In the genomic region with DNA sequence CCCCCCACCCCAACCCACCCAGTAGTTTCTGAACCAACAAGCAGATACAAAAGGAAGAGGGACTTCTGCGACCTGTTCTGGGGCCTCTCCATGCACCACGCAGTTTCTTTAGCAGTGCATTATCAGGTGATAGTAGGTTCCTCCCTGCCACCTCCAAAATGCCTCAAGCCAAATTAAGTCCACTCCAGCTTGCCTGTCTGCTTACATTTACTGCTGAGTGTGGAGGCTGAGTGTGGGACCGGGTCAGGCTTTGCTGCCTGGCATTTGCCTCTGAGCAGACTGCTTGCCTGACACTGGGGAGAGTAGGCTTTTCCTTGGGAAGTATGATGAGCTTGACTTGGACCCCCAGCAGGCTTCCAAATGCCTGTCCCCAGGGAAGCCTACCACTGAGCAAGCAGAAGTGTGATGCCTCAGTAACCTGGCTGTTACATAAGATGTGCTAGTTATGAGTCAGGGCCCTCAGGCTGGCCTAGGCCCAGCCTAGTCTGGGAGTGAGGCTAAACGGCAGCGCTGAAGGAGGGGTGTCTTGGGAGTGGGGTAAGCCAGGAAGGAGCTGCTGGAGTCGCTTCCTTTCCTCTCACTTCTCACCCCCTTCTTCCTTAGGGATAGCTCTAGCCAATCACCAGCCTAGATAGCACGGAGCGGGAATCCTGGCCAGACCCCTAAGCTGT, we compare ENCODE assay signal across 9 cellular contexts. TPM values are rescaled to one million over a fixed set of nuclear protein-coding genes. Genes with fewer than 3 reads are reported as not detected.
DNase-seq lines count a peak whose midpoint lies in the region; ATAC-seq and TF ChIP-seq lines count a peak whose summit lies in the region.
"Had no signal": no experiment of that assay in that cellular context is flagged by ENCODE, and none has a peak within 500 bp of the region (broad histone marks: within the 10 kb centered on the region; RNA-seq: fewer than 3 reads in every experiment).

No MANE protein-coding gene starts in this region.

- H3K4me3 ChIP-seq in mammary epithelial cell (replicated peaks in 1 of 3; ENCODE audit: insufficient read depth in 1 of 3, low read depth in 2 of 3, low read length in 3 of 3) (no peak overlapping the region), MM.1S (ENCODE audit: low read length) (no peak overlapping the region)
- H3K4me3 ChIP-seq: BLaER1 had no signal

- no peak overlapping the region for H3K4me3 Mint-ChIP-seq in H9

- CTCF ChIA-PET in mammary epithelial cell (lab: Charles Lee; ENCODE audit: low non-redundant PET) = interaction anchor here (0.6 to 0.7 kb wide), 2 partner anchors 9 kb away, joined by 3 to 4 read pairs; a partner anchor contains a TSS

- H3K23me2 ChIP-seq in H9 (ENCODE audit: insufficient read length, low read depth, low read length, poor library complexity, severe bottlenecking) = no peaks in the 10 kb centered on the region

- BruUV-seq in mammary epithelial cell (replicated peaks; lab: Mats Ljungman, UMichigan) = no TSS peak

- peaks cover under 1% of the 10 kb centered on the region; the same call in 1 of the 2 replicates for H3K27me3 Mint-ChIP-seq in H9 (ENCODE audit: low read depth)

- no peak overlapping the region for H2BK20ac ChIP-seq in H9 (ENCODE audit: low read depth, low read length, poor library complexity, severe bottlenecking)

- no peaks in the 10 kb centered on the region for H3K79me1 ChIP-seq in H9 (ENCODE audit: insufficient read depth, low read depth, low read length, poor library complexity, severe bottlenecking)

- no peak overlapping the region for H2BK5ac ChIP-seq in H9 (ENCODE audit: insufficient read length, low read length)

- H2AK5ac ChIP-seq in H9 (ENCODE audit: insufficient read length, low read length) = no peak overlapping the region

- peak; percentile 73 for ATAC-seq in HG02759 (IDR thresholded peaks at IDR 0.05; ENCODE audit: unreplicated experiment)
- peak; percentile 43 for ATAC-seq in left lobe of liver
- ATAC-seq in GM21423 (IDR thresholded peaks at IDR 0.05; ENCODE audit: unreplicated experiment) = no peak

- no peaks in the 10 kb centered on the region for H3K27me3 ChIP-seq in mammary epithelial cell (ENCODE audit: insufficient read depth, low read length)
- no peaks in the 10 kb centered on the region for H3K27me3 ChIP-seq in H9 (ENCODE audit: insufficient read depth, low read length)
- H3K27me3 ChIP-seq in MM.1S (replicated peaks; ENCODE audit: insufficient read depth, low read length) = no peaks in the 10 kb centered on the region

- no peak overlapping the region for H3K27ac Mint-ChIP-seq in H9

- H2AFZ ChIP-seq in mammary epithelial cell (ENCODE audit: low read depth, low read length) = no peak overlapping the region
- H2AFZ ChIP-seq in H9 (ENCODE audit: low read length) = no peak overlapping the region
- H2AFZ ChIP-seq in MM.1S (ENCODE audit: low read length) = no peak overlapping the region

- H3F3A ChIP-seq in MM.1S (ENCODE audit: insufficient read depth, low read length) = no peaks in the 10 kb centered on the region

- dilution Hi-C loops in mammary epithelial cell (cut with HindIII; ENCODE audit: low sequenced_read_pairs) = no loop called here

- H4K91ac ChIP-seq in H9 (ENCODE audit: insufficient read length, low read depth, low read length) = no peak overlapping the region

- H4K5ac ChIP-seq in H9 (ENCODE audit: insufficient read length, low read depth, low read length) = no peak overlapping the region

- H3K23ac ChIP-seq in H9 (ENCODE audit: insufficient read length, low read depth, low read length) = no peak overlapping the region

- H3K4me1 ChIP-seq in mammary epithelial cell (ENCODE audit: insufficient read depth, low read length) = peaks cover 2% of the 10 kb centered on the region
- no peaks in the 10 kb centered on the region for H3K4me1 ChIP-seq in H9 (ENCODE audit: insufficient read depth, low read length)
- no peaks in the 10 kb centered on the region for H3K4me1 ChIP-seq in MM.1S (ENCODE audit: low read length)

- H3K9me3 Mint-ChIP-seq in H9 = peaks cover 0 to 36% of the 10 kb centered on the region in 2 experiments; a peak in 2 of 5 replicates

- no peaks in the 10 kb centered on the region for H3K36me3 Mint-ChIP-seq in H9 (ENCODE audit: insufficient read depth in 1 of 3, low read depth in 3 of 3)

- peak; percentile 37 for DNase-seq in ACHN
- peak; percentile 42 for DNase-seq in mammary epithelial cell
- no peak for DNase-seq in left lobe of liver (ENCODE audit: low spot score)
- no peak for DNase-seq in H9
- no peak for DNase-seq in effector CD4-positive, alpha-beta T cell
- no peak for DNase-seq in MM.1S

- H3K36me3 ChIP-seq in mammary epithelial cell (ENCODE audit: insufficient read depth, low read length) (no peaks in the 10 kb centered on the region), MM.1S (replicated peaks; ENCODE audit: insufficient read depth, low read length) (no peaks in the 10 kb centered on the region)
- H3K36me3 ChIP-seq: BLaER1 had no signal

- H3K9ac ChIP-seq in mammary epithelial cell (ENCODE audit: insufficient read depth, low read length) = no peak overlapping the region
- no peak overlapping the region for H3K9ac ChIP-seq in H9 (ENCODE audit: extremely low read depth, insufficient read length, low read length)
- H3K9ac ChIP-seq in MM.1S (ENCODE audit: low read length) = no peak overlapping the region
- H3K9ac ChIP-seq: BLaER1 had no signal

- H3K56ac ChIP-seq in H9 (ENCODE audit: insufficient read length, low read depth, low read length) = no peak overlapping the region

- H3K79me2 ChIP-seq in mammary epithelial cell (ENCODE audit: insufficient read depth, low read length) (no peaks in the 10 kb centered on the region), H9 (ENCODE audit: insufficient read depth, low read length) (no peaks in the 10 kb centered on the region), MM.1S (ENCODE audit: low read length) (no peaks in the 10 kb centered on the region)

- in situ Hi-C loops in ACHN (cut with HindIII; ENCODE audit: low pct_ligation_motif_present, low pct_unique_long_range_greater_than_20kb, low sequenced_read_pairs) = no loop called here
- in situ Hi-C loops in mammary epithelial cell (cut with MboI; ENCODE audit: low sequenced_read_pairs in 2 of 2) = no loop called here

- no peaks in the 10 kb centered on the region for H3K9me2 ChIP-seq in MM.1S (replicated peaks; ENCODE audit: insufficient read depth, low read length)

- WGBS in mammary epithelial cell (ENCODE audit: low coverage, missing lambda C conversion rate) = 69% methylated on average over 7 of the region's 8 CpGs
- no CpG with 5 or more reads among the region's 8 CpGs for WGBS in H9 (ENCODE audit: extremely low coverage, insufficient read length, low lambda C conversion rate)

- H4K20me1 ChIP-seq in mammary epithelial cell (ENCODE audit: insufficient read depth, low read length) = no peaks in the 10 kb centered on the region
- no peaks in the 10 kb centered on the region for H4K20me1 ChIP-seq in H9 (ENCODE audit: control insufficient read depth, insufficient read depth, insufficient read length)
- no peaks in the 10 kb centered on the region for H4K20me1 ChIP-seq in MM.1S (ENCODE audit: insufficient read depth, low read length)

- H3K4ac ChIP-seq in H9 (ENCODE audit: low read depth, low read length) = no peak overlapping the region

- H2BK12ac ChIP-seq in H9 (ENCODE audit: insufficient read length, low read depth, low read length) = no peak overlapping the region

- H3K27ac ChIP-seq in mammary epithelial cell (ENCODE audit: insufficient read depth, low read depth, low read length) = no peak overlapping the region
- no peak overlapping the region for H3K27ac ChIP-seq in H9 (ENCODE audit: insufficient read length, low read depth, low read length)
- no peak overlapping the region for H3K27ac ChIP-seq in MM.1S (ENCODE audit: low read length)
- H3K27ac ChIP-seq: BLaER1 had no signal

- intact Hi-C loops in mammary epithelial cell (cut with micrococcal nuclease) = no loop called here

- H2BK15ac ChIP-seq in H9 (ENCODE audit: low read depth, low read length) = no peak overlapping the region

- H3K4me2 ChIP-seq in mammary epithelial cell (ENCODE audit: insufficient read depth, low read depth, low read length) (no peak overlapping the region), H9 (ENCODE audit: insufficient read depth, insufficient read length, low read length) (no peak overlapping the region), MM.1S (ENCODE audit: low read depth, low read length) (no peak overlapping the region)
- H3K4me2 ChIP-seq: BLaER1 had no signal

- H3K4me1 Mint-ChIP-seq in H9 = peaks cover 3 to 8% of the 10 kb centered on the region in 2 experiments; a peak in 2 of 4 replicates

- no peak overlapping the region for H3K18ac ChIP-seq in H9 (ENCODE audit: insufficient read length, low read depth, low read length)

- TF ChIP-seq CTCF in mammary epithelial cell (conservative IDR thresholded peaks at IDR 0.05 in 1 of 2, IDR thresholded peaks at IDR 0.05 in 1 of 2; ENCODE audit: extremely low read depth in 1 of 2, insufficient read depth in 1 of 2, low read depth in 1 of 2, low read length in 2 of 2) = no peak
- TF ChIP-seq CTCF in H9 (conservative IDR thresholded peaks at IDR 0.05) = no peak
- no peak for TF ChIP-seq CTCF in MM.1S (IDR thresholded peaks at IDR 0.05; ENCODE audit: low read length)

- no peak overlapping the region for H4K8ac ChIP-seq in H9 (replicated peaks; ENCODE audit: insufficient read length, low read depth, low read length)

- no peak overlapping the region for H3T11ph ChIP-seq in H9 (ENCODE audit: low read length)

- no peak overlapping the region for H3K14ac ChIP-seq in H9 (ENCODE audit: insufficient read depth, low read length)

- no peak overlapping the region for H2BK120ac ChIP-seq in H9 (ENCODE audit: low read depth, low read length, poor library complexity, severe bottlenecking)

- no peaks in the 10 kb centered on the region for H3K9me3 ChIP-seq in mammary epithelial cell (replicated peaks; ENCODE audit: insufficient read depth, low read length)
- H3K9me3 ChIP-seq in H9 (ENCODE audit: control insufficient read depth, low read depth, low read length) = no peaks in the 10 kb centered on the region
- H3K9me3 ChIP-seq in MM.1S (replicated peaks; ENCODE audit: insufficient read depth, low read length) = no peaks in the 10 kb centered on the region
- H3K9me3 ChIP-seq: BLaER1 had no signal

RNA-seq across cellular contexts. Expression of a gene that starts 9.0 kb away (rescaled TPM):
- total RNA-seq in mammary epithelial cell (10 to 100 TPM; 53.9 to 83.7 TPM), left lobe of liver (139 TPM), H9 (2021) (10.5 and 11.5 TPM in 2 replicates)
- polyA plus RNA-seq in mammary epithelial cell = 50.7 TPM
- 29.4 TPM for polyA minus RNA-seq in mammary epithelial cell

RNA-seq across cellular contexts. Expression of a gene that starts 10.9 kb away (rescaled TPM):
- not detected for total RNA-seq in mammary epithelial cell
- not detected for polyA plus RNA-seq in mammary epithelial cell
- not detected for polyA minus RNA-seq in mammary epithelial cell
- total RNA-seq in left lobe of liver = not detected
- total RNA-seq in H9 (2021) = not detected in 2 replicates

RNA-seq across cellular contexts. Expression of a gene that starts 59.1 kb away (rescaled TPM):
- total RNA-seq in mammary epithelial cell (10 to 100 TPM; 22.1 to 52.2 TPM), left lobe of liver (4.8 TPM), H9 (2021) (1.3 and 1.6 TPM in 2 replicates)
- polyA plus RNA-seq in mammary epithelial cell = 8.8 TPM
- polyA minus RNA-seq in mammary epithelial cell = 86.2 TPM

Comparison
In these comparisons a context has a peak if more than half of its experiments do, and no peak if none do; other contexts are left out.
1. DNase-seq: peak in ACHN (single experiment) and mammary epithelial cell (single experiment); none in left lobe of liver (single experiment), H9 (single experiment), effector CD4-positive, alpha-beta T cell (single experiment) and MM.1S (single experiment).